14 cellular contexts compared by ENCODE assay signal in the genomic region with DNA sequence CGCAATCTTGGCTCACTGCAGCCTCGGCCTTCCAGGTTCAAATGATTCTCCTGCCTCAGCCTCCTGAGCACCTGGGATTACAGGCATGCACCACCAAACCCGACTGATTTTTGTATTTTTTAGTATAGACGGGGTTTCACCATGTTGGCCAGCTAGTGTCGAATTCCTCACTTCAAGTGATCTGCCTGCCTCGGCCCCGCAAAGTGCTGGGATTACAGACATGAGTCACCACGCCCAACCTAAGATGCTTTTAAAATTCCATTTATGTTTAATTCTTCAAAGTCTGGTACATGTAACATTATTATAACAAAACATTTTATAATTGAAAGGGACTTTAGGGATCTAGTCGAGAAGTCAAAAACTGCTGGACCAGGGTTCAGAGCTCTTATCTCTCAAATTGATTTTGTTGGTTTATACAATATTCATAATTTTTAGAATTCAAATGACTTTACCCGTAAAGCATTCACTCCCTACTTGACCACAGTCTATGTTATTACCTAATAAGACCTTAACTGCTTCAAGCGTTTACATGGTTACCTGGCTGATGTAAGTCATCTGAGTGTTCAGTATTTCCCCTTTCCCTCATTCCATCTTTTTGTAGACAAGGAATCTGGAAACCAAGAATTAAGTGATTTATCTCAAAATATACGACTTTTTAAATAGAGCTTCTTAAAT.
DNase-seq lines count a peak whose midpoint lies in the region; ATAC-seq and TF ChIP-seq lines count a peak whose summit lies in the region.
"Had no signal": no experiment of that assay in that cellular context is flagged by ENCODE, and none has a peak within 500 bp of the region (broad histone marks: within the 10 kb centered on the region; RNA-seq: fewer than 3 reads in every experiment).

No MANE protein-coding gene starts in this region.

- H3K36me3 Mint-ChIP-seq in activated naive CD4-positive, alpha-beta T cell treated with anti-CD3 and anti-CD28 coated beads, Interleukin-2, amount 50 U/mL, for 24 hours, result peaks cover 3% of the 10 kb centered on the region
- peaks cover 35% of the 10 kb centered on the region for H3K36me3 Mint-ChIP-seq in activated naive CD4-positive, alpha-beta T cell treated with anti-CD3 and anti-CD28 coated beads, Interleukin-2, amount 10 ng/mL, durations not matched to agents 7 days and 5 days
- peaks cover 60% of the 10 kb centered on the region for H3K36me3 Mint-ChIP-seq in effector memory CD8-positive, alpha-beta T cell (ENCODE audit: insufficient read depth)

- no peak for DNase-seq in activated naive CD4-positive, alpha-beta T cell treated with anti-CD3 and anti-CD28 coated beads, Interleukin-2, amount 10 ng/mL, durations not matched to agents 7 days and 5 days
- no peak for DNase-seq in effector memory CD8-positive, alpha-beta T cell
- DNase-seq in stimulated activated naive CD8-positive, alpha-beta T cell treated with anti-CD3 and anti-CD28 coated beads, Interleukin-15, amount 100 ng/mL, for 72 hours, result no peak
- DNase-seq in stimulated activated CD8-positive, alpha-beta memory T cell treated with anti-CD3 and anti-CD28 coated beads, Interleukin-4, amount 100 ng/mL, for 48 hours, result no peak
- no peak for DNase-seq in NCI-H510A treated with DMSO at 0.1 percent for 48 hours (lab: John Stamatoyannopoulos, UW)
- no peak for DNase-seq in NCI-H2196 (lab: John Stamatoyannopoulos, UW; ENCODE audit: unreplicated experiment)
- DNase-seq: DMS 273 treated with DMSO at 0.1 percent for 48 hours; mammary epithelial cell; NCI-H2171 treated with DMSO at 0.1 percent for 48 hours; stimulated activated CD4-positive, alpha-beta T cell treated with anti-CD3 and anti-CD28 coated beads, Interleukin-12 subunit alpha, Interleukin-12 subunit beta, amount 100 ng/mL, for 4 hours had no signal

- H4K20me1 ChIP-seq in SU-DHL-6 (ENCODE audit: low read depth, low read length), result peaks cover 16% of the 10 kb centered on the region; the same call in 1 of the 2 replicates

- peak overlapping the region; percentile 87 for H3K27ac ChIP-seq in SU-DHL-6 (ENCODE audit: low read depth, low read length)
- H3K27ac ChIP-seq: ascending aorta, suprapubic skin had no signal

- peaks cover 65% of the 10 kb centered on the region for H3F3A ChIP-seq in SU-DHL-6 (ENCODE audit: insufficient read depth)

- peaks cover 95% of the 10 kb centered on the region for H3K4me1 Mint-ChIP-seq in activated naive CD4-positive, alpha-beta T cell treated with anti-CD3 and anti-CD28 coated beads, Interleukin-2, amount 50 U/mL, for 24 hours
- peaks cover 82% of the 10 kb centered on the region for H3K4me1 Mint-ChIP-seq in activated naive CD4-positive, alpha-beta T cell treated with anti-CD3 and anti-CD28 coated beads, Interleukin-2, amount 10 ng/mL, durations not matched to agents 7 days and 5 days
- peaks cover 53 to 75% of the 10 kb centered on the region in 2 donors for H3K4me1 Mint-ChIP-seq in effector memory CD8-positive, alpha-beta T cell (ENCODE audit: low read depth in 2 of 2)
- peaks cover 94% of the 10 kb centered on the region for H3K4me1 Mint-ChIP-seq in stimulated activated naive CD8-positive, alpha-beta T cell treated with anti-CD3 and anti-CD28 coated beads, Interleukin-15, amount 100 ng/mL, for 72 hours

- no peak overlapping the region for H2AFZ ChIP-seq in SU-DHL-6 (ENCODE audit: low read depth, low read length, severe bottlenecking)

- H3K27me3 ChIP-seq in SU-DHL-6 (ENCODE audit: low read length), result no peaks in the 10 kb centered on the region
- H3K27me3 ChIP-seq: ascending aorta, suprapubic skin had no signal

- TF ChIP-seq CTCF in SU-DHL-6 (IDR thresholded peaks at IDR 0.05; ENCODE audit: insufficient read depth, low read length, poor library complexity, severe bottlenecking), result no peak

- peak overlapping the region; percentile 86 for H3K4me2 ChIP-seq in SU-DHL-6 (ENCODE audit: low read depth, low read length, poor library complexity, severe bottlenecking)

- ATAC-seq in effector memory CD8-positive, alpha-beta T cell (replicated peaks), result no peak
- ATAC-seq in stimulated activated naive CD8-positive, alpha-beta T cell treated with anti-CD3 and anti-CD28 coated beads, Interleukin-15, amount 100 ng/mL, for 72 hours, result peak; percentile 54

- H3K9ac ChIP-seq in SU-DHL-6 (ENCODE audit: low read length), result no peak overlapping the region

- H3K4me3 ChIP-seq in SU-DHL-6 (ENCODE audit: insufficient read depth, low read length, poor library complexity, severe bottlenecking), result no peak overlapping the region
- H3K4me3 ChIP-seq: ascending aorta, suprapubic skin had no signal

- peak overlapping the region; percentile 68 for H3K27ac Mint-ChIP-seq in activated naive CD4-positive, alpha-beta T cell treated with anti-CD3 and anti-CD28 coated beads, Interleukin-2, amount 50 U/mL, for 24 hours
- no peak overlapping the region for H3K27ac Mint-ChIP-seq in activated naive CD4-positive, alpha-beta T cell treated with anti-CD3 and anti-CD28 coated beads, Interleukin-2, amount 10 ng/mL, durations not matched to agents 7 days and 5 days
- H3K27ac Mint-ChIP-seq in effector memory CD8-positive, alpha-beta T cell, result peak overlapping the region; percentile 90 to 91
- peak overlapping the region; percentile 42 to 61 for H3K27ac Mint-ChIP-seq in stimulated activated naive CD8-positive, alpha-beta T cell treated with anti-CD3 and anti-CD28 coated beads, Interleukin-15, amount 100 ng/mL, for 72 hours

- no peaks in the 10 kb centered on the region for H3K9me3 Mint-ChIP-seq in activated naive CD4-positive, alpha-beta T cell treated with anti-CD3 and anti-CD28 coated beads, Interleukin-2, amount 50 U/mL, for 24 hours
- H3K9me3 Mint-ChIP-seq in activated naive CD4-positive, alpha-beta T cell treated with anti-CD3 and anti-CD28 coated beads, Interleukin-2, amount 10 ng/mL, durations not matched to agents 7 days and 5 days, result no peaks in the 10 kb centered on the region
- H3K9me3 Mint-ChIP-seq in effector memory CD8-positive, alpha-beta T cell, result no peaks in the 10 kb centered on the region
- H3K9me3 Mint-ChIP-seq in stimulated activated naive CD8-positive, alpha-beta T cell treated with anti-CD3 and anti-CD28 coated beads, Interleukin-15, amount 100 ng/mL, for 72 hours, result no peaks in the 10 kb centered on the region

- H3K36me3 ChIP-seq in SU-DHL-6 (ENCODE audit: low read length), result no peaks in the 10 kb centered on the region; the same call in none of the 2 replicates
- H3K36me3 ChIP-seq: ascending aorta, suprapubic skin had no signal

- no peaks in the 10 kb centered on the region for H3K27me3 Mint-ChIP-seq in activated naive CD4-positive, alpha-beta T cell treated with anti-CD3 and anti-CD28 coated beads, Interleukin-2, amount 50 U/mL, for 24 hours
- H3K27me3 Mint-ChIP-seq in activated naive CD4-positive, alpha-beta T cell treated with anti-CD3 and anti-CD28 coated beads, Interleukin-2, amount 10 ng/mL, durations not matched to agents 7 days and 5 days, result no peaks in the 10 kb centered on the region
- no peaks in the 10 kb centered on the region for H3K27me3 Mint-ChIP-seq in effector memory CD8-positive, alpha-beta T cell
- no peaks in the 10 kb centered on the region for H3K27me3 Mint-ChIP-seq in stimulated activated naive CD8-positive, alpha-beta T cell treated with anti-CD3 and anti-CD28 coated beads, Interleukin-15, amount 100 ng/mL, for 72 hours

- peaks cover 99% of the 10 kb centered on the region for H3K79me2 ChIP-seq in SU-DHL-6 (ENCODE audit: insufficient read depth, low read length)

- peak overlapping the region; percentile 30 for H3K4me3 Mint-ChIP-seq in activated naive CD4-positive, alpha-beta T cell treated with anti-CD3 and anti-CD28 coated beads, Interleukin-2, amount 50 U/mL, for 24 hours
- no peak overlapping the region for H3K4me3 Mint-ChIP-seq in activated naive CD4-positive, alpha-beta T cell treated with anti-CD3 and anti-CD28 coated beads, Interleukin-2, amount 10 ng/mL, durations not matched to agents 7 days and 5 days
- peak overlapping the region; percentile 73 to 74 for H3K4me3 Mint-ChIP-seq in effector memory CD8-positive, alpha-beta T cell
- H3K4me3 Mint-ChIP-seq in stimulated activated naive CD8-positive, alpha-beta T cell treated with anti-CD3 and anti-CD28 coated beads, Interleukin-15, amount 100 ng/mL, for 72 hours, result peak overlapping the region; percentile 37 to 57

- CTCF ChIA-PET in activated naive CD4-positive, alpha-beta T cell treated with anti-CD3 and anti-CD28 coated beads, Interleukin-2, amount 10 ng/mL, durations not matched to agents 7 days and 5 days (lab: Charles Lee), result no interaction called here

- no peaks in the 10 kb centered on the region for H3K9me3 ChIP-seq in SU-DHL-6 (ENCODE audit: insufficient read depth, low read length)
- H3K9me3 ChIP-seq: ascending aorta, suprapubic skin had no signal

- H3K9me2 ChIP-seq in SU-DHL-6 (replicated peaks; ENCODE audit: insufficient read depth, low read length), result no peaks in the 10 kb centered on the region
